ENCODE assay signal across 1 cellular context in the genomic region with DNA sequence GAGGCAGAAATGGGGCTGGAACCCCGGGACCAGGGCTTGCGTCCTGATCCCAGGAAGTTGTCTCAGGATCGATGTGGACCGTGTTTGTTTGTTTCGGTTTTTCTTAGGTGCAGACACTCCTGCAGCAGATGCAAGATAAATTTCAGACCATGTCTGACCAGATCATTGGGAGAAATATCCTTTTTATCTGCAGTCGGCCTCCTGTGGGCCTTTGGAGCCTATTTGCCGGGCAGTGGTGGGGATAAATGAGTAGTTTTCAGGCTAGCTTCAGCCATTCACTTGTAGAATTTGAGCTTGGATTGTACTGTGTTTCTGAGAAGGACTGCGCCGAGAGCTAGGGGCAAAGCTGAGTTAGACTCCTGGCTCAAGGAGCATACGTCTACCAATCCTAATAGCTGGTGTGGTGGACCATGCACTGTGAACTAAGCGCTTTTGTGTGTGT.
TF ChIP-seq lines count a peak whose summit lies in the region.

No MANE protein-coding gene starts in this region.

TF ChIP-seq in K562, 482 proteins besides CTCF, POLR2A, EP300 and RAD21 (continued from another document):
- TF ChIP-seq, protein P1, sequence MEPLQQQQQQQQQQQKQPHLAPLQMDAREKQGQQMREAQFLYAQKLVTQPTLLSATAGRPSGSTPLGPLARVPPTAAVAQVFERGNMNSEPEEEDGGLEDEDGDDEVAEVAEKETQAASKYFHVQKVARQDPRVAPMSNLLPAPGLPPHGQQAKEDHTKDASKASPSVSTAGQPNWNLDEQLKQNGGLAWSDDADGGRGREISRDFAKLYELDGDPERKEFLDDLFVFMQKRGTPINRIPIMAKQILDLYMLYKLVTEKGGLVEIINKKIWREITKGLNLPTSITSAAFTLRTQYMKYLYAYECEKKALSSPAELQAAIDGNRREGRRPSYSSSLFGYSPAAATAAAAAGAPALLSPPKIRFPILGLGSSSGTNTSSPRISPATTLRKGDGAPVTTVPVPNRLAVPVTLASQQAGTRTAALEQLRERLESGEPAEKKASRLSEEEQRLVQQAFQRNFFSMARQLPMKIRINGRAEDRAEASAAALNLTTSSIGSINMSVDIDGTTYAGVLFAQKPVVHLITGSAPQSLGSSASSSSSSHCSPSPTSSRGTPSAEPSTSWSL (CRISPR knock-in tag; IDR thresholded peaks at IDR 0.05; ENCODE audit: borderline replicate concordance) = no peak
- TF ChIP-seq PHF8 (IDR thresholded peaks at IDR 0.05; ENCODE audit: borderline replicate concordance, low read length) (no peak), BRF1 (IDR thresholded peaks at IDR 0.05; ENCODE audit: borderline replicate concordance, extremely low read depth, insufficient read length) (no peak), ZNF133 (CRISPR knock-in tag; IDR thresholded peaks at IDR 0.05) (no peak), POU5F1 (IDR thresholded peaks at IDR 0.05; ENCODE audit: borderline replicate concordance, low read depth, low read length, partially characterized antibody) (no peak), ZNF408 (CRISPR knock-in tag; IDR thresholded peaks at IDR 0.05; ENCODE audit: low read depth) (no peak), BRD4 (IDR thresholded peaks at IDR 0.05) (0 out of 2 replicates have a peak, but pooled peaks have one; percentile 19), SMARCE1 (IDR thresholded peaks at IDR 0.05) (0 out of 2 replicates have a peak, but pooled peaks have one; percentile 14), MYBL2 (IDR thresholded peaks at IDR 0.05; ENCODE audit: low read depth) (no peak), MYBL2 (CRISPR knock-in tag; IDR thresholded peaks at IDR 0.05; ENCODE audit: borderline replicate concordance) (no peak), PHTF2 (CRISPR knock-in tag; IDR thresholded peaks at IDR 0.05) (no peak), MTA3 (IDR thresholded peaks at IDR 0.05; ENCODE audit: borderline replicate concordance) (no peak), NFATC3 (IDR thresholded peaks at IDR 0.05) (no peak)
- TF ChIP-seq, protein P2, sequence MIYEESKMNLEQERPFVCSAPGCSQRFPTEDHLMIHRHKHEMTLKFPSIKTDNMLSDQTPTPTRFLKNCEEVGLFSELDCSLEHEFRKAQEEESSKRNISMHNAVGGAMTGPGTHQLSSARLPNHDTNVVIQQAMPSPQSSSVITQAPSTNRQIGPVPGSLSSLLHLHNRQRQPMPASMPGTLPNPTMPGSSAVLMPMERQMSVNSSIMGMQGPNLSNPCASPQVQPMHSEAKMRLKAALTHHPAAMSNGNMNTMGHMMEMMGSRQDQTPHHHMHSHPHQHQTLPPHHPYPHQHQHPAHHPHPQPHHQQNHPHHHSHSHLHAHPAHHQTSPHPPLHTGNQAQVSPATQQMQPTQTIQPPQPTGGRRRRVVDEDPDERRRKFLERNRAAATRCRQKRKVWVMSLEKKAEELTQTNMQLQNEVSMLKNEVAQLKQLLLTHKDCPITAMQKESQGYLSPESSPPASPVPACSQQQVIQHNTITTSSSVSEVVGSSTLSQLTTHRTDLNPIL (CRISPR knock-in tag; IDR thresholded peaks at IDR 0.05) = no peak
